ENCODE assay signal across 18 cellular contexts in the genomic region with DNA sequence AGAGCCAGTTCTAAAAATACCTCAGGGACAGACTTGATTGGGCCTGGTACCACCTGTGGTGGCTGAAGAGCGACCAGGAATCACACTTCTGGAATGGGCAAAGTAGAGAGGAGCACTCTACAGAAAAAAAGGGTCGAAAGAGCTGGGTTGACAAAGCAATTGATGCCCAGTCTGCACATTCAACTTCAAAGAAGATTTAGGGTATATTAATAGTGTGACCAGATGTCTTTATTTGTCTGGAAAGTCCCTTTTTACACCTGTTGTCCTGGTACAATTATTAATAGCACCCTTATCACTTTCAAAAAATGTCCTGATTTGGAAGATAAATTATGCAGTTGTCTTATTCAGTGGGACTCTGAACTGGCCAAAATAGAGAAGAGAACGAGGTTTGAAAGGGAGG.
"Had no signal": no experiment of that assay in that cellular context is flagged by ENCODE, and none has a peak within 500 bp of the region (broad histone marks: within the 10 kb centered on the region; RNA-seq: fewer than 3 reads in every experiment).

No MANE protein-coding gene starts in this region.

- H3K4me3 ChIP-seq: hepatocyte, left ventricle myocardium inferior, lower lobe of right lung, tibial artery, upper lobe of left lung, uterus had no signal

- ATAC-seq: foreskin keratinocyte; left cardiac atrium; lower lobe of right lung; naive thymus-derived CD4-positive, alpha-beta T cell; sciatic nerve had no signal

- H3K36me3 ChIP-seq: left ventricle myocardium inferior, lower lobe of right lung, neutrophil, tibial artery, upper lobe of left lung, uterus had no signal

- H3K27ac Mint-ChIP-seq: stimulated activated naive CD8-positive, alpha-beta T cell treated with anti-CD3 and anti-CD28 coated beads, Interleukin-15, Interleukin-2, amounts not matched to agents 100 ng/mL and 50 ng/mL, for 24 hours had no signal

- H3K4me3 Mint-ChIP-seq: naive thymus-derived CD4-positive, alpha-beta T cell; stimulated activated naive CD8-positive, alpha-beta T cell treated with anti-CD3 and anti-CD28 coated beads, Interleukin-15, Interleukin-2, amounts not matched to agents 100 ng/mL and 50 ng/mL, for 24 hours had no signal

- FAIRE-seq: kidney, small intestine had no signal

- H3K27ac ChIP-seq: foreskin keratinocyte, hepatocyte, left ventricle myocardium inferior, lower lobe of right lung, neutrophil, tibial artery, upper lobe of left lung, uterus had no signal

- H3K27me3 Mint-ChIP-seq: naive thymus-derived CD4-positive, alpha-beta T cell; stimulated activated naive CD8-positive, alpha-beta T cell treated with anti-CD3 and anti-CD28 coated beads, Interleukin-15, Interleukin-2, amounts not matched to agents 100 ng/mL and 50 ng/mL, for 24 hours had no signal

- H3K4me1 ChIP-seq: foreskin keratinocyte, lower lobe of right lung, upper lobe of left lung, uterus had no signal

- H3K27me3 ChIP-seq: foreskin keratinocyte, hepatocyte, neutrophil, tibial artery, upper lobe of left lung, uterus had no signal

- DNase-seq: foreskin keratinocyte; head of caudate nucleus; kidney; left cardiac atrium; left ventricle myocardium inferior; lower lobe of right lung; mesenchymal stem cell; midbrain; naive thymus-derived CD4-positive, alpha-beta T cell; small intestine; stimulated activated CD4-positive, alpha-beta T cell treated with anti-CD3 and anti-CD28 coated beads, Interleukin-12 subunit alpha, Interleukin-12 subunit beta, amount 100 ng/mL, for 4 hours; tibial artery; upper lobe of left lung; uterus had no signal

- H3K4me2 ChIP-seq: hepatocyte had no signal

- H3K9me3 ChIP-seq: left ventricle myocardium inferior, lower lobe of right lung, neutrophil, tibial artery, upper lobe of left lung, uterus had no signal

- H3K79me2 ChIP-seq: hepatocyte had no signal

- H2AFZ ChIP-seq: hepatocyte had no signal
